In the genomic region with DNA sequence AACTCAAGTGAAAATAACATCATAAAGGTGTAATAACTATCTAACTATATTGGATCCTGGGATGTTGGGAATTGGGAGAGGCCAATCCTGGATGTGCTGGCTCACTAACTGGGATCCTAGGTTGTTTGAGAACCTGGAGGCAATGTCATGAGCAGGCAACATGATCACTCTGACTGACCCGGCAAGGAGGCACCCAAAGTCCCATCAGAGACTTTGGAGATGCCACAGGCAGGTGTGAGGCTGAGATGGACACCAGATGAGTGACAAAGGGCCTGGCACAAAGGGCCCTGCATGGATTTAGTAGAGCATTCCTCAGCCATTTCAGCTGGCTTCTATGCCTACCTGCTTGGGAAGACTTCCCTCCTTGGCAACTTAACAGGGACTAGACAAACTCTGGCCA, we compare ENCODE assay signal across 11 cellular contexts.
"Had no signal": no experiment of that assay in that cellular context is flagged by ENCODE, and none has a peak within 500 bp of the region (broad histone marks: within the 10 kb centered on the region; RNA-seq: fewer than 3 reads in every experiment).

No MANE protein-coding gene starts in this region.

- H3K4me3 ChIP-seq: GM23248, GM23338, HAP-1 had no signal

- FAIRE-seq: H1, H54 had no signal

- H3K9me3 ChIP-seq: HAP-1 had no signal

- H3K27ac ChIP-seq: GM23248 had no signal

- H3K36me3 ChIP-seq: HAP-1 had no signal

- ATAC-seq: GM23338, HCT116 had no signal

- DNase-seq: GM23248, GOT3, H7, H9, HCEC 1CT, HFFc6 had no signal

- H3K4me1 ChIP-seq: HAP-1 had no signal
